Comparison of ENCODE assay signal across 21 cellular contexts in genomic region chr21:36218691-36219090, GRCh38.
DNase-seq lines count a peak whose midpoint lies in the region; ATAC-seq, FAIRE-seq and TF ChIP-seq lines count a peak whose summit lies in the region.
"Had no signal": no experiment of that assay in that cellular context is flagged by ENCODE, and none has a peak within 500 bp of the region (broad histone marks: within the 10 kb centered on the region; RNA-seq: fewer than 3 reads in every experiment).

No MANE protein-coding gene starts in this region.

- H3K4me3 ChIP-seq in CD4-positive, alpha-beta memory T cell (ENCODE audit: low read length in 2 of 2) = no peak overlapping the region
- H3K4me3 ChIP-seq in kidney (ENCODE audit: low read length in 2 of 2) (no peak overlapping the region), trophoblast cell (ENCODE audit: low read depth, low read length) (no peak overlapping the region)
- H3K4me3 ChIP-seq: BLaER1 treated with 17β-estradiol and CSF1 and Interleukin-3, amounts not matched to agents 10 nM and 100 nM had no signal

- H3K9me3 ChIP-seq in CD4-positive, alpha-beta memory T cell (ENCODE audit: control insufficient read depth in 1 of 2, low read length in 2 of 2) = no peaks in the 10 kb centered on the region
- H3K9me3 ChIP-seq in kidney (ENCODE audit: control insufficient read depth in 1 of 2, low read length in 2 of 2) = no peaks in the 10 kb centered on the region
- H3K9me3 ChIP-seq in trophoblast cell (ENCODE audit: insufficient read depth, low read depth, low read length) = no peaks in the 10 kb centered on the region
- H3K9me3 ChIP-seq: BLaER1 treated with 17β-estradiol and CSF1 and Interleukin-3, amounts not matched to agents 10 nM and 100 nM had no signal

- H3K27me3 Mint-ChIP-seq in CD4-positive, alpha-beta memory T cell = no peaks in the 10 kb centered on the region
- H3K27me3 Mint-ChIP-seq in brain = no peaks in the 10 kb centered on the region
- H3K27me3 Mint-ChIP-seq in activated T-helper 1 cell treated with anti-CD3 and anti-CD28 coated beads, Interleukin-12 subunit alpha, Interleukin-12 subunit beta, Interleukin-2, Interleukin-4 antibody, amounts not matched to agents 30 ng/mL and 10 ng/mL and 1 ng/mL, durations not matched to agents 14 hours and 24 hours and 36 hours (ENCODE audit: insufficient read depth) = no peaks in the 10 kb centered on the region
- H3K27me3 Mint-ChIP-seq: CD4-positive, CD25-positive, alpha-beta regulatory T cell had no signal

- no peak overlapping the region for H3K27ac ChIP-seq in CD4-positive, alpha-beta memory T cell (ENCODE audit: low read depth, low read length)
- H3K27ac ChIP-seq in kidney (ENCODE audit: low read depth in 2 of 2, low read length in 2 of 2) (no peak overlapping the region), trophoblast cell (ENCODE audit: low read depth, low read length) (no peak overlapping the region)
- H3K27ac ChIP-seq: BLaER1 treated with 17β-estradiol and CSF1 and Interleukin-3, amounts not matched to agents 10 nM and 100 nM had no signal

- H3K4me1 Mint-ChIP-seq in CD4-positive, alpha-beta memory T cell = peaks cover 0 to 1% (median 0%) of the 10 kb centered on the region in 4 donors
- no peaks in the 10 kb centered on the region for H3K4me1 Mint-ChIP-seq in brain
- H3K4me1 Mint-ChIP-seq in activated T-helper 1 cell treated with anti-CD3 and anti-CD28 coated beads, Interleukin-12 subunit alpha, Interleukin-12 subunit beta, Interleukin-2, Interleukin-4 antibody, amounts not matched to agents 30 ng/mL and 10 ng/mL and 1 ng/mL, durations not matched to agents 14 hours and 24 hours and 36 hours (ENCODE audit: low read depth) = no peaks in the 10 kb centered on the region

- H4K12ac ChIP-seq in trophoblast cell (ENCODE audit: low read depth, low read length) = no peak overlapping the region

- no peak for FAIRE-seq in kidney (lab: Jason Lieb, UNC)
- FAIRE-seq: D721Med, GM12892, GM19239, H54, HepG2, HTR-8/SVneo had no signal

- H2BK12ac ChIP-seq in trophoblast cell (ENCODE audit: low read length) = no peak overlapping the region

- POLR2A ChIA-PET in CD4-positive, alpha-beta memory T cell (lab: Charles Lee; ENCODE audit: partially characterized antibody) = interaction anchor here (0.6 kb wide), 1 partner anchor 178 kb away, joined by 3 read pairs; no protein-coding TSS in a partner anchor

- no peak overlapping the region for H3K9ac ChIP-seq in kidney (ENCODE audit: low read length in 2 of 2)
- H3K9ac ChIP-seq in trophoblast cell (ENCODE audit: low read length) = no peak overlapping the region
- H3K9ac ChIP-seq: BLaER1 treated with 17β-estradiol and CSF1 and Interleukin-3, amounts not matched to agents 10 nM and 100 nM had no signal

- peaks cover 4% of the 10 kb centered on the region for H3K79me1 ChIP-seq in trophoblast cell (ENCODE audit: low read length)

- no peaks in the 10 kb centered on the region for H3K4me1 ChIP-seq in CD4-positive, alpha-beta memory T cell (ENCODE audit: insufficient read depth, low read length)
- H3K4me1 ChIP-seq in kidney (ENCODE audit: control insufficient read depth in 1 of 2, insufficient read depth in 1 of 2, low read depth in 1 of 2, low read length in 2 of 2) (no peaks in the 10 kb centered on the region), trophoblast cell (ENCODE audit: control insufficient read depth in 1 of 2, insufficient read depth in 2 of 2, low read length in 2 of 2) (peaks cover 2% of the 10 kb centered on the region in 2 experiments)

- H3K9me3 Mint-ChIP-seq in CD4-positive, alpha-beta memory T cell = no peaks in the 10 kb centered on the region
- no peaks in the 10 kb centered on the region for H3K9me3 Mint-ChIP-seq in brain
- H3K9me3 Mint-ChIP-seq in activated T-helper 1 cell treated with anti-CD3 and anti-CD28 coated beads, Interleukin-12 subunit alpha, Interleukin-12 subunit beta, Interleukin-2, Interleukin-4 antibody, amounts not matched to agents 30 ng/mL and 10 ng/mL and 1 ng/mL, durations not matched to agents 14 hours and 24 hours and 36 hours = no peaks in the 10 kb centered on the region
- H3K9me3 Mint-ChIP-seq: CD4-positive, CD25-positive, alpha-beta regulatory T cell had no signal

- H3K4ac ChIP-seq in trophoblast cell (ENCODE audit: low read depth, low read length) = no peak overlapping the region

- no peak overlapping the region for H2BK120ac ChIP-seq in trophoblast cell (ENCODE audit: insufficient read depth, low read length, poor library complexity)

- H2AFZ ChIP-seq in trophoblast cell (ENCODE audit: insufficient read depth, low read length, poor library complexity) = no peak overlapping the region

- CTCF ChIA-PET in CD4-positive, alpha-beta memory T cell (lab: Charles Lee; ENCODE audit: partially characterized antibody) = no interaction called here

- H3K23ac ChIP-seq in trophoblast cell (ENCODE audit: low read length) = no peak overlapping the region

- H3K14ac ChIP-seq in trophoblast cell (ENCODE audit: low read length) = no peak overlapping the region

- no peak overlapping the region for H3K4me2 ChIP-seq in trophoblast cell (ENCODE audit: low read length)
- H3K4me2 ChIP-seq: BLaER1 treated with 17β-estradiol and CSF1 and Interleukin-3, amounts not matched to agents 10 nM and 100 nM had no signal

- H3K36me3 ChIP-seq in CD4-positive, alpha-beta memory T cell (ENCODE audit: insufficient read depth, low read length) = peaks cover 18% of the 10 kb centered on the region
- peaks cover 0 to 9% of the 10 kb centered on the region in 2 donors for H3K36me3 ChIP-seq in kidney (ENCODE audit: control insufficient read depth in 1 of 2, insufficient read depth in 2 of 2, low read length in 2 of 2)
- peaks cover 31 to 33% of the 10 kb centered on the region in 2 experiments for H3K36me3 ChIP-seq in trophoblast cell (ENCODE audit: control insufficient read depth in 1 of 2, insufficient read depth in 2 of 2, low read length in 2 of 2)

- H4K8ac ChIP-seq in trophoblast cell (ENCODE audit: low read depth, low read length) = no peak overlapping the region

- no peak for DNase-seq in CD4-positive, alpha-beta memory T cell
- DNase-seq in kidney (peak; percentile 26), trophoblast cell (peak; percentile 85 to 93), COR-L47 (lab: John Stamatoyannopoulos, UW) (no peak), ureter (ENCODE audit: low spot score) (no peak)
- no peak for DNase-seq in activated T-helper 1 cell treated with anti-CD3 and anti-CD28 coated beads, Interleukin-12 subunit alpha, Interleukin-12 subunit beta, Interleukin-2, Interleukin-4 antibody, amounts not matched to agents 30 ng/mL and 10 ng/mL and 1 ng/mL, durations not matched to agents 14 hours and 24 hours and 36 hours (ENCODE audit: low spot score)
- DNase-seq: ACHN; CD4-positive, CD25-positive, alpha-beta regulatory T cell; DMS153; DND-41; GDM1 had no signal

- no peak for ATAC-seq in GM21529 (IDR thresholded peaks at IDR 0.05; ENCODE audit: unreplicated experiment)
- ATAC-seq: HCT116, HepG2 had no signal

- peak overlapping the region in 4 of 7 donors; percentile 12 to 77 (median 36) for H3K27ac Mint-ChIP-seq in CD4-positive, alpha-beta memory T cell
- H3K27ac Mint-ChIP-seq in brain = peak overlapping the region in 4 of 5 experiments; percentile 59 to 77 (median 72)
- no peak overlapping the region for H3K27ac Mint-ChIP-seq in activated T-helper 1 cell treated with anti-CD3 and anti-CD28 coated beads, Interleukin-12 subunit alpha, Interleukin-12 subunit beta, Interleukin-2, Interleukin-4 antibody, amounts not matched to agents 30 ng/mL and 10 ng/mL and 1 ng/mL, durations not matched to agents 14 hours and 24 hours and 36 hours
- H3K27ac Mint-ChIP-seq: CD4-positive, CD25-positive, alpha-beta regulatory T cell had no signal

- H4K91ac ChIP-seq in trophoblast cell (ENCODE audit: low read depth, low read length) = no peak overlapping the region

- H2BK5ac ChIP-seq in trophoblast cell (ENCODE audit: low read depth, low read length, poor library complexity) = no peak overlapping the region

- no peaks in the 10 kb centered on the region for H3K27me3 ChIP-seq in CD4-positive, alpha-beta memory T cell (ENCODE audit: insufficient read depth, low read length)
- no peaks in the 10 kb centered on the region for H3K27me3 ChIP-seq in trophoblast cell (ENCODE audit: insufficient read depth, low read length)
- H3K27me3 ChIP-seq: BLaER1 treated with 17β-estradiol and CSF1 and Interleukin-3, amounts not matched to agents 10 nM and 100 nM had no signal

- peaks cover 40 to 56% of the 10 kb centered on the region in 2 donors for H3K36me3 Mint-ChIP-seq in CD4-positive, alpha-beta memory T cell
- peaks cover 49% of the 10 kb centered on the region for H3K36me3 Mint-ChIP-seq in brain
- H3K36me3 Mint-ChIP-seq in activated T-helper 1 cell treated with anti-CD3 and anti-CD28 coated beads, Interleukin-12 subunit alpha, Interleukin-12 subunit beta, Interleukin-2, Interleukin-4 antibody, amounts not matched to agents 30 ng/mL and 10 ng/mL and 1 ng/mL, durations not matched to agents 14 hours and 24 hours and 36 hours (ENCODE audit: low read depth) = peaks cover 4% of the 10 kb centered on the region

- peak overlapping the region; percentile 18 for H2AK5ac ChIP-seq in trophoblast cell (ENCODE audit: low read length)

- intact Hi-C loops in CD4-positive, alpha-beta memory T cell (cut with micrococcal nuclease) = no loop called here
- intact Hi-C loops in kidney (cut with DNase I) = no loop called here
- intact Hi-C loops in activated T-helper 1 cell treated with anti-CD3 and anti-CD28 coated beads, Interleukin-12 subunit alpha, Interleukin-12 subunit beta, Interleukin-2, Interleukin-4 antibody, amounts not matched to agents 30 ng/mL and 10 ng/mL and 1 ng/mL, durations not matched to agents 14 hours and 24 hours and 36 hours (cut with micrococcal nuclease) = no loop called here

- WGBS in trophoblast cell (ENCODE audit: extremely low coverage, insufficient coverage, insufficient read length) = no CpG with 5 or more reads among the region's 6 CpGs

- H3K18ac ChIP-seq in trophoblast cell (ENCODE audit: low read length) = no peak overlapping the region

- no peak overlapping the region for H3K4me3 Mint-ChIP-seq in CD4-positive, alpha-beta memory T cell
- no peak overlapping the region for H3K4me3 Mint-ChIP-seq in brain
- H3K4me3 Mint-ChIP-seq in activated T-helper 1 cell treated with anti-CD3 and anti-CD28 coated beads, Interleukin-12 subunit alpha, Interleukin-12 subunit beta, Interleukin-2, Interleukin-4 antibody, amounts not matched to agents 30 ng/mL and 10 ng/mL and 1 ng/mL, durations not matched to agents 14 hours and 24 hours and 36 hours = no peak overlapping the region
- H3K4me3 Mint-ChIP-seq: CD4-positive, CD25-positive, alpha-beta regulatory T cell had no signal

- no peak for TF ChIP-seq CTCF in brain (conservative IDR thresholded peaks at IDR 0.05)
- TF ChIP-seq CTCF in kidney (IDR thresholded peaks at IDR 0.05; ENCODE audit: borderline replicate concordance, extremely low read depth, insufficient read depth) = no peak

- no peaks in the 10 kb centered on the region for H3K79me2 ChIP-seq in trophoblast cell (ENCODE audit: control insufficient read depth, insufficient read depth, low read length, poor library complexity)

Comparison
In these comparisons a context has a peak if more than half of its experiments do, and no peak if none do; other contexts are left out.
1. DNase-seq: peak in kidney (single experiment) and trophoblast cell (2 of 2); none in CD4-positive, alpha-beta memory T cell (0 of 5), COR-L47 (single experiment), activated T-helper 1 cell treated with anti-CD3 and anti-CD28 coated beads, Interleukin-12 subunit alpha, Interleukin-12 subunit beta, Interleukin-2, Interleukin-4 antibody, amounts not matched to agents 30 ng/mL and 10 ng/mL and 1 ng/mL, durations not matched to agents 14 hours and 24 hours and 36 hours (single experiment) and ureter (single experiment).